ENCODE assay signal across 2 cellular contexts in the genomic region with DNA sequence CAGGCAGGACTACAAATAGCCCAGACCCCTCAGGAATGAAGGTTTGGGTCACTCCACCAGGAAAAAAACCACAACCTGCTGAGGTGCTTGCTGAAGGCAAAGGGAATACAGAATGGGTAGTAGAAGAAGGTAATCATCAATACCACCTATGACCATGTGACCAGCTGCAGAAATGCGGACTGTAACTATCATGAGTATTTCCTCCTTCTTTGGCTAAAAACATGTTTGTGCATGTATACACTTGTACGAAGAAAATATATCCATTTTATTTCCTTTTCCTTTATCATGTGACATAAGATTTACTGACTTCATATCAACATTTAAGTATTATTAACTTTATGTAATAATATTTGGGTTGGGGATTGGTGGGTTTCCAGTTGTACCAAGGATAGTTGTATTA. TPM values are rescaled to one million over a fixed set of nuclear protein-coding genes. Genes with fewer than 3 reads are reported as not detected.
"Had no signal": no experiment of that assay in that cellular context is flagged by ENCODE, and none has a peak within 500 bp of the region (broad histone marks: within the 10 kb centered on the region; RNA-seq: fewer than 3 reads in every experiment).

No MANE protein-coding gene starts in this region.

RNA-seq across cellular contexts. Expression of gene TINAGL1, which starts 58.3 kb away (rescaled TPM):
- total RNA-seq: SK-MEL-5 had no signal
- polyA plus RNA-seq: SK-N-SH had no signal
